1 cellular context compared by ENCODE assay signal in the genomic region with DNA sequence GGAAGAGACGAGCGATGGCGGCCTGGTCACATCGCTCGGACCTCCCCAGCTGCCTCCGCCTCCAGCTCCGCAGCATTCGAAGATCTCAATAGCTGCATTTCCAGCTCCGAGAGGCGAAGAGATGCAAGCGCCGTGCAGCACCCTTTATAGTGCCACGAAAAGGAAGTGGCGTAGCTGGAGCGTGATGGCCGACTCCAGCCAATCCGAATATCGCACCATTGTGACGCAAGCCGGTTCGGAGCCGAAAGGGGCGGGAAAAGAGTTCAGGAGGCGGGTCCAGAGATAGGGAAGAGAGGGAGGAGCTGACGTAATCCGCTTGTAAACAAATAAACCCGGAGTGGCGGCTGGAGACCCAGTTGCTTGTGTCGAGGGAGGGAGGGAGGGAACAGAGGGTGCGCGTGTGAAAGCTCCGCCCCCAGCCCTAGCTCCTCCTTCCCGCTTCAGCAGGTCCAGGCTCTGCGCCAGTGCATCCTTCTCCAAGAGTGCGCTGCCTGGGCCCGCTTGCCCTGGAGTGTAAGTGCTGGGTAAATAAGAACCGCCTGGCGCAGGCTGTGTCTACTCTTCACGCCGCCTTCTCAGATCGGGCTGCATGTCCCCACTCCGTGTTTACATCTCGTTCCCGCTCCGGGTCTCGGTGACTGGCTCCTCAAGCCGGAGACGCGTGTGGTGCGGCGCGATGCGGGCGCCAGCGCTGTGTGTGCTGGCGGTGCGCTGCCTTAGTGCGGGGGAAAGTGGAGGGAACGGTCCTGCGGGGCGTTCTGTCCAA.
TF ChIP-seq lines count a peak whose summit lies in the region.

A gene with protein sequence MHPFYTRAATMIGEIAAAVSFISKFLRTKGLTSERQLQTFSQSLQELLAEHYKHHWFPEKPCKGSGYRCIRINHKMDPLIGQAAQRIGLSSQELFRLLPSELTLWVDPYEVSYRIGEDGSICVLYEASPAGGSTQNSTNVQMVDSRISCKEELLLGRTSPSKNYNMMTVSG (minus strand): TSS at position 116 of the 766 bp plus-strand sequence. CDS start 311 bp downstream, outside the sequence.

TF ChIP-seq in HepG2, 621 proteins besides CTCF, POLR2A, EP300 and RAD21 (continued from another document and continues in another):
- TF ChIP-seq, protein P1, sequence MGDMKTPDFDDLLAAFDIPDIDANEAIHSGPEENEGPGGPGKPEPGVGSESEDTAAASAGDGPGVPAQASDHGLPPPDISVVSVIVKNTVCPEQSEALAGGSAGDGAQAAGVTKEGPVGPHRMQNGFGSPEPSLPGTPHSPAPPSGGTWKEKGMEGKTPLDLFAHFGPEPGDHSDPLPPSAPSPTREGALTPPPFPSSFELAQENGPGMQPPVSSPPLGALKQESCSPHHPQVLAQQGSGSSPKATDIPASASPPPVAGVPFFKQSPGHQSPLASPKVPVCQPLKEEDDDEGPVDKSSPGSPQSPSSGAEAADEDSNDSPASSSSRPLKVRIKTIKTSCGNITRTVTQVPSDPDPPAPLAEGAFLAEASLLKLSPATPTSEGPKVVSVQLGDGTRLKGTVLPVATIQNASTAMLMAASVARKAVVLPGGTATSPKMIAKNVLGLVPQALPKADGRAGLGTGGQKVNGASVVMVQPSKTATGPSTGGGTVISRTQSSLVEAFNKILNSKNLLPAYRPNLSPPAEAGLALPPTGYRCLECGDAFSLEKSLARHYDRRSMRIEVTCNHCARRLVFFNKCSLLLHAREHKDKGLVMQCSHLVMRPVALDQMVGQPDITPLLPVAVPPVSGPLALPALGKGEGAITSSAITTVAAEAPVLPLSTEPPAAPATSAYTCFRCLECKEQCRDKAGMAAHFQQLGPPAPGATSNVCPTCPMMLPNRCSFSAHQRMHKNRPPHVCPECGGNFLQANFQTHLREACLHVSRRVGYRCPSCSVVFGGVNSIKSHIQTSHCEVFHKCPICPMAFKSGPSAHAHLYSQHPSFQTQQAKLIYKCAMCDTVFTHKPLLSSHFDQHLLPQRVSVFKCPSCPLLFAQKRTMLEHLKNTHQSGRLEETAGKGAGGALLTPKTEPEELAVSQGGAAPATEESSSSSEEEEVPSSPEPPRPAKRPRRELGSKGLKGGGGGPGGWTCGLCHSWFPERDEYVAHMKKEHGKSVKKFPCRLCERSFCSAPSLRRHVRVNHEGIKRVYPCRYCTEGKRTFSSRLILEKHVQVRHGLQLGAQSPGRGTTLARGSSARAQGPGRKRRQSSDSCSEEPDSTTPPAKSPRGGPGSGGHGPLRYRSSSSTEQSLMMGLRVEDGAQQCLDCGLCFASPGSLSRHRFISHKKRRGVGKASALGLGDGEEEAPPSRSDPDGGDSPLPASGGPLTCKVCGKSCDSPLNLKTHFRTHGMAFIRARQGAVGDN (CRISPR knock-in tag; IDR thresholded peaks at IDR 0.05), result peak; percentile 90
- TF ChIP-seq ZNF619 (CRISPR knock-in tag; IDR thresholded peaks at IDR 0.05) (no peak), ZNF780A (CRISPR knock-in tag; IDR thresholded peaks at IDR 0.05) (no peak; the same call in 1 of the 2 replicates), CENPT (CRISPR knock-in tag; IDR thresholded peaks at IDR 0.05; ENCODE audit: low read depth) (no peak; the same call in 1 of the 2 replicates), HMGA1 (CRISPR knock-in tag; conservative IDR thresholded peaks at IDR 0.05) (no peak), GTF3A (CRISPR knock-in tag; conservative IDR thresholded peaks at IDR 0.05) (no peak), ZNF124 (CRISPR knock-in tag; IDR thresholded peaks at IDR 0.05) (no peak), ZSCAN25 (CRISPR knock-in tag; IDR thresholded peaks at IDR 0.05) (no peak), ZFP82 (CRISPR knock-in tag; IDR thresholded peaks at IDR 0.05; ENCODE audit: borderline replicate concordance) (no peak), MZF1 (CRISPR knock-in tag; IDR thresholded peaks at IDR 0.05; ENCODE audit: borderline replicate concordance) (no peak), MIER3 (CRISPR knock-in tag; IDR thresholded peaks at IDR 0.05; ENCODE audit: borderline replicate concordance) (peak; percentile 39), MTF1 (CRISPR knock-in tag; IDR thresholded peaks at IDR 0.05) (no peak), MEIS2 (CRISPR knock-in tag; IDR thresholded peaks at IDR 0.05) (no peak), SRSF9 (IDR thresholded peaks at IDR 0.05; ENCODE audit: borderline replicate concordance, insufficient read depth, low read depth, low read length, poor library complexity, severe bottlenecking) (no peak), MYNN (CRISPR knock-in tag; IDR thresholded peaks at IDR 0.05; ENCODE audit: low read depth) (0 out of 2 replicates have a peak, but pooled peaks have one; percentile 42), ZIK1 (CRISPR knock-in tag; IDR thresholded peaks at IDR 0.05; ENCODE audit: borderline replicate concordance, low read depth) (no peak), ZFX (CRISPR knock-in tag; IDR thresholded peaks at IDR 0.05; ENCODE audit: low read depth) (peak; percentile 84), ELF1 (CRISPR knock-in tag; IDR thresholded peaks at IDR 0.05) (peak; percentile 63; the same call in 1 of the 2 replicates), CEBPB (IDR thresholded peaks at IDR 0.05; ENCODE audit: borderline replicate concordance, low read depth, low read length) (peak; percentile 91), TEAD2 (CRISPR knock-in tag; IDR thresholded peaks at IDR 0.05) (no peak)
- TF ChIP-seq, protein P2, sequence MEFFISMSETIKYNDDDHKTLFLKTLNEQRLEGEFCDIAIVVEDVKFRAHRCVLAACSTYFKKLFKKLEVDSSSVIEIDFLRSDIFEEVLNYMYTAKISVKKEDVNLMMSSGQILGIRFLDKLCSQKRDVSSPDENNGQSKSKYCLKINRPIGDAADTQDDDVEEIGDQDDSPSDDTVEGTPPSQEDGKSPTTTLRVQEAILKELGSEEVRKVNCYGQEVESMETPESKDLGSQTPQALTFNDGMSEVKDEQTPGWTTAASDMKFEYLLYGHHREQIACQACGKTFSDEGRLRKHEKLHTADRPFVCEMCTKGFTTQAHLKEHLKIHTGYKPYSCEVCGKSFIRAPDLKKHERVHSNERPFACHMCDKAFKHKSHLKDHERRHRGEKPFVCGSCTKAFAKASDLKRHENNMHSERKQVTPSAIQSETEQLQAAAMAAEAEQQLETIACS (CRISPR knock-in tag; IDR thresholded peaks at IDR 0.05), result no peak
- TF ChIP-seq, protein P3, sequence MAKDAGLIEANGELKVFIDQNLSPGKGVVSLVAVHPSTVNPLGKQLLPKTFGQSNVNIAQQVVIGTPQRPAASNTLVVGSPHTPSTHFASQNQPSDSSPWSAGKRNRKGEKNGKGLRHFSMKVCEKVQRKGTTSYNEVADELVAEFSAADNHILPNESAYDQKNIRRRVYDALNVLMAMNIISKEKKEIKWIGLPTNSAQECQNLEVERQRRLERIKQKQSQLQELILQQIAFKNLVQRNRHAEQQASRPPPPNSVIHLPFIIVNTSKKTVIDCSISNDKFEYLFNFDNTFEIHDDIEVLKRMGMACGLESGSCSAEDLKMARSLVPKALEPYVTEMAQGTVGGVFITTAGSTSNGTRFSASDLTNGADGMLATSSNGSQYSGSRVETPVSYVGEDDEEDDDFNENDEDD (CRISPR knock-in tag; IDR thresholded peaks at IDR 0.05; ENCODE audit: borderline replicate concordance), result peak; percentile 78; the same call in 1 of the 2 replicates
- TF ChIP-seq, protein P4, sequence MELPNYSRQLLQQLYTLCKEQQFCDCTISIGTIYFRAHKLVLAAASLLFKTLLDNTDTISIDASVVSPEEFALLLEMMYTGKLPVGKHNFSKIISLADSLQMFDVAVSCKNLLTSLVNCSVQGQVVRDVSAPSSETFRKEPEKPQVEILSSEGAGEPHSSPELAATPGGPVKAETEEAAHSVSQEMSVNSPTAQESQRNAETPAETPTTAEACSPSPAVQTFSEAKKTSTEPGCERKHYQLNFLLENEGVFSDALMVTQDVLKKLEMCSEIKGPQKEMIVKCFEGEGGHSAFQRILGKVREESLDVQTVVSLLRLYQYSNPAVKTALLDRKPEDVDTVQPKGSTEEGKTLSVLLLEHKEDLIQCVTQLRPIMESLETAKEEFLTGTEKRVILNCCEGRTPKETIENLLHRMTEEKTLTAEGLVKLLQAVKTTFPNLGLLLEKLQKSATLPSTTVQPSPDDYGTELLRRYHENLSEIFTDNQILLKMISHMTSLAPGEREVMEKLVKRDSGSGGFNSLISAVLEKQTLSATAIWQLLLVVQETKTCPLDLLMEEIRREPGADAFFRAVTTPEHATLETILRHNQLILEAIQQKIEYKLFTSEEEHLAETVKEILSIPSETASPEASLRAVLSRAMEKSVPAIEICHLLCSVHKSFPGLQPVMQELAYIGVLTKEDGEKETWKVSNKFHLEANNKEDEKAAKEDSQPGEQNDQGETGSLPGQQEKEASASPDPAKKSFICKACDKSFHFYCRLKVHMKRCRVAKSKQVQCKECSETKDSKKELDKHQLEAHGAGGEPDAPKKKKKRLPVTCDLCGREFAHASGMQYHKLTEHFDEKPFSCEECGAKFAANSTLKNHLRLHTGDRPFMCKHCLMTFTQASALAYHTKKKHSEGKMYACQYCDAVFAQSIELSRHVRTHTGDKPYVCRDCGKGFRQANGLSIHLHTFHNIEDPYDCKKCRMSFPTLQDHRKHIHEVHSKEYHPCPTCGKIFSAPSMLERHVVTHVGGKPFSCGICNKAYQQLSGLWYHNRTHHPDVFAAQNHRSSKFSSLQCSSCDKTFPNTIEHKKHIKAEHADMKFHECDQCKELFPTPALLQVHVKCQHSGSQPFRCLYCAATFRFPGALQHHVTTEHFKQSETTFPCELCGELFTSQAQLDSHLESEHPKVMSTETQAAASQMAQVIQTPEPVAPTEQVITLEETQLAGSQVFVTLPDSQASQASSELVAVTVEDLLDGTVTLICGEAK (IDR thresholded peaks at IDR 0.05), result no peak
- TF ChIP-seq, protein P4 (CRISPR knock-in tag; IDR thresholded peaks at IDR 0.05), result no peak
- TF ChIP-seq, protein P5, sequence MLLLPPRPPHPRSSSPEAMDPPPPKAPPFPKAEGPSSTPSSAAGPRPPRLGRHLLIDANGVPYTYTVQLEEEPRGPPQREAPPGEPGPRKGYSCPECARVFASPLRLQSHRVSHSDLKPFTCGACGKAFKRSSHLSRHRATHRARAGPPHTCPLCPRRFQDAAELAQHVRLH (CRISPR knock-in tag; IDR thresholded peaks at IDR 0.05; ENCODE audit: borderline replicate concordance, low read depth), result peak; percentile 66; the same call in 1 of the 2 replicates
- TF ChIP-seq, protein P6, sequence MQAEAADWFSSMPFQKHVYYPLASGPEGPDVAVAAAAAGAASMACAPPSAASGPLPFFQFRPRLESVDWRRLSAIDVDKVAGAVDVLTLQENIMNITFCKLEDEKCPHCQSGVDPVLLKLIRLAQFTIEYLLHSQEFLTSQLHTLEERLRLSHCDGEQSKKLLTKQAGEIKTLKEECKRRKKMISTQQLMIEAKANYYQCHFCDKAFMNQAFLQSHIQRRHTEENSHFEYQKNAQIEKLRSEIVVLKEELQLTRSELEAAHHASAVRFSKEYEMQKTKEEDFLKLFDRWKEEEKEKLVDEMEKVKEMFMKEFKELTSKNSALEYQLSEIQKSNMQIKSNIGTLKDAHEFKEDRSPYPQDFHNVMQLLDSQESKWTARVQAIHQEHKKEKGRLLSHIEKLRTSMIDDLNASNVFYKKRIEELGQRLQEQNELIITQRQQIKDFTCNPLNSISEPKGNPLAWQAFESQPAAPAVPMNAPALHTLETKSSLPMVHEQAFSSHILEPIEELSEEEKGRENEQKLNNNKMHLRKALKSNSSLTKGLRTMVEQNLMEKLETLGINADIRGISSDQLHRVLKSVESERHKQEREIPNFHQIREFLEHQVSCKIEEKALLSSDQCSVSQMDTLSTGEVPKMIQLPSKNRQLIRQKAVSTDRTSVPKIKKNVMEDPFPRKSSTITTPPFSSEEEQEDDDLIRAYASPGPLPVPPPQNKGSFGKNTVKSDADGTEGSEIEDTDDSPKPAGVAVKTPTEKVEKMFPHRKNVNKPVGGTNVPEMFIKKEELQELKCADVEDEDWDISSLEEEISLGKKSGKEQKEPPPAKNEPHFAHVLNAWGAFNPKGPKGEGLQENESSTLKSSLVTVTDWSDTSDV (CRISPR knock-in tag; IDR thresholded peaks at IDR 0.05), result no peak
- TF ChIP-seq, protein P7, sequence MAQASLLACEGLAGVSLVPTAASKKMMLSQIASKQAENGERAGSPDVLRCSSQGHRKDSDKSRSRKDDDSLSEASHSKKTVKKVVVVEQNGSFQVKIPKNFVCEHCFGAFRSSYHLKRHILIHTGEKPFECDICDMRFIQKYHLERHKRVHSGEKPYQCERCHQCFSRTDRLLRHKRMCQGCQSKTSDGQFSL (CRISPR knock-in tag; IDR thresholded peaks at IDR 0.05), result no peak
- TF ChIP-seq, protein P8, sequence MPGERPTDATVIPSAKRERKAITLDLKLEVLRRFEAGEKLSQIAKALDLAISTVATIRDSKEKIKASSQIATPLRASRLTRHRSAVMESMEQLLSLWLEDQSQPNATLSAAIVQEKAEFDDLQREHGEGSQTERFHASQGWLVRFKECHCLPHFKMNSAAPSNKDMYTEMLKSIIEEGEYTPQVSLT (CRISPR knock-in tag; IDR thresholded peaks at IDR 0.05; ENCODE audit: borderline replicate concordance, low read depth), result no peak
- TF ChIP-seq, protein P9, sequence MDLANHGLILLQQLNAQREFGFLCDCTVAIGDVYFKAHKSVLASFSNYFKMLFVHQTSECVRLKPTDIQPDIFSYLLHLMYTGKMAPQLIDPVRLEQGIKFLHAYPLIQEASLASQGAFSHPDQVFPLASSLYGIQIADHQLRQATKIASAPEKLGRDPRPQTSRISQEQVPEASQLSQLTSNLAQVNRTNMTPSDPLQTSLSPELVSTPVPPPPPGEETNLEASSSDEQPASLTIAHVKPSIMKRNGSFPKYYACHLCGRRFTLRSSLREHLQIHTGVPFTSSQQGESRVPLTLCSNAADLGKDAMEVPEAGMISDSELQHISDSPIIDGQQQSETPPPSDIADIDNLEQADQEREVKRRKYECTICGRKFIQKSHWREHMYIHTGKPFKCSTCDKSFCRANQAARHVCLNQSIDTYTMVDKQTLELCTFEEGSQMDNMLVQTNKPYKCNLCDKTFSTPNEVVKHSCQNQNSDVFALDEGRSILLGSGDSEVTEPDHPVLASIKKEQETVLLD (CRISPR knock-in tag; IDR thresholded peaks at IDR 0.05; ENCODE audit: low read depth), result no peak
